8 cellular contexts compared by ENCODE assay signal in genomic region chr6:138287144-138287955, GRCh38.
DNase-seq lines count a peak whose midpoint lies in the region; ATAC-seq lines count a peak whose summit lies in the region.

No MANE protein-coding gene starts in this region.

- H3K4me3 Mint-ChIP-seq in CD4-positive, CD25-positive, alpha-beta regulatory T cell: no peak overlapping the region
- H3K4me3 Mint-ChIP-seq in naive thymus-derived CD8-positive, alpha-beta T cell: no peak overlapping the region

- DNase-seq in CD4-positive, CD25-positive, alpha-beta regulatory T cell: peak; percentile 8 to 54 (median 33)
- peak; percentile 22 for DNase-seq in NCI-H1092 treated with DMSO at 0.1 percent for 48 hours (lab: John Stamatoyannopoulos, UW)
- peak; percentile 19 for DNase-seq in activated CD4-positive, alpha-beta T cell treated with anti-CD3 and anti-CD28 coated beads for 1 hour
- peak; percentile 3 to 32 for DNase-seq in dermis microvascular lymphatic vessel endothelial cell (ENCODE audit: low read depth in 2 of 2)
- peak in 9 of 10 donors; percentile 8 to 43 (median 27) for DNase-seq in naive thymus-derived CD8-positive, alpha-beta T cell
- DNase-seq in NK-92 treated with Interleukin-12 subunit alpha and Interleukin-12 subunit beta, amount 100 ng/mL, for 24 hours (lab: John Stamatoyannopoulos, UW): no peak

- no peaks in the 10 kb centered on the region for H3K36me3 ChIP-seq in CD4-positive, CD25-positive, alpha-beta regulatory T cell (ENCODE audit: control insufficient read depth, insufficient read depth, low read length)

- no peak overlapping the region for H3K4me3 ChIP-seq in CD4-positive, CD25-positive, alpha-beta regulatory T cell (ENCODE audit: low read depth, low read length)

- H3K4me1 Mint-ChIP-seq in CD4-positive, CD25-positive, alpha-beta regulatory T cell: peaks cover 0 to 10% (median 2%) of the 10 kb centered on the region in 4 donors
- peaks cover 0 to 2% (median 0%) of the 10 kb centered on the region in 4 donors for H3K4me1 Mint-ChIP-seq in naive thymus-derived CD8-positive, alpha-beta T cell

- POLR2A ChIA-PET in naive thymus-derived CD8-positive, alpha-beta T cell (lab: Charles Lee): no interaction called here

- no peak overlapping the region for H3K27ac ChIP-seq in CD4-positive, CD25-positive, alpha-beta regulatory T cell (ENCODE audit: insufficient read depth, low read length, poor library complexity, severe bottlenecking)

- H3K27me3 Mint-ChIP-seq in CD4-positive, CD25-positive, alpha-beta regulatory T cell: peaks cover under 1% of the 10 kb centered on the region
- H3K27me3 Mint-ChIP-seq in naive thymus-derived CD8-positive, alpha-beta T cell: peaks cover 0 to 4% (median under 1%) of the 10 kb centered on the region in 5 donors

- H3K9me3 Mint-ChIP-seq in CD4-positive, CD25-positive, alpha-beta regulatory T cell: no peaks in the 10 kb centered on the region
- no peaks in the 10 kb centered on the region for H3K9me3 Mint-ChIP-seq in naive thymus-derived CD8-positive, alpha-beta T cell

- no peaks in the 10 kb centered on the region for H3K9me3 ChIP-seq in CD4-positive, CD25-positive, alpha-beta regulatory T cell (ENCODE audit: control insufficient read depth in 2 of 2, low read length in 2 of 2)

- ATAC-seq in CD4-positive, CD25-positive, alpha-beta regulatory T cell (ENCODE audit: low read depth in 2 of 2): peak in 1 of 2 donors; percentile 39
- ATAC-seq in GM19395 (IDR thresholded peaks at IDR 0.05; ENCODE audit: unreplicated experiment) (peak; percentile 73), HG02588 (IDR thresholded peaks at IDR 0.05; ENCODE audit: unreplicated experiment) (no peak)
- peak in 1 of 2 donors; percentile 48 for ATAC-seq in naive thymus-derived CD8-positive, alpha-beta T cell

- H3K27ac Mint-ChIP-seq in CD4-positive, CD25-positive, alpha-beta regulatory T cell: peak overlapping the region in 2 of 3 donors; percentile 21 to 45
- H3K27ac Mint-ChIP-seq in naive thymus-derived CD8-positive, alpha-beta T cell: no peak overlapping the region

- H3K4me1 ChIP-seq in CD4-positive, CD25-positive, alpha-beta regulatory T cell (ENCODE audit: control insufficient read depth, insufficient read depth, low read length, poor library complexity, severe bottlenecking): no peaks in the 10 kb centered on the region

- H3K27me3 ChIP-seq in CD4-positive, CD25-positive, alpha-beta regulatory T cell (ENCODE audit: control insufficient read depth, insufficient read depth, low read length): no peaks in the 10 kb centered on the region

- no peaks in the 10 kb centered on the region for H3K36me3 Mint-ChIP-seq in CD4-positive, CD25-positive, alpha-beta regulatory T cell
- H3K36me3 Mint-ChIP-seq in naive thymus-derived CD8-positive, alpha-beta T cell: no peaks in the 10 kb centered on the region

Comparison
In these comparisons a context has a peak if more than half of its experiments do, and no peak if none do; other contexts are left out.
1. H3K27ac Mint-ChIP-seq: peak in CD4-positive, CD25-positive, alpha-beta regulatory T cell (2 of 3); none in naive thymus-derived CD8-positive, alpha-beta T cell (0 of 10).